ENCODE assay signal across 1 cellular context in genomic region chr6:45923831-45924391, GRCh38.
TF ChIP-seq lines count a peak whose summit lies in the region.

No MANE protein-coding gene starts in this region.

TF ChIP-seq in IMR-90, 13 proteins besides CTCF, POLR2A, EP300 and RAD21 (continued from another document):
- no peak for TF ChIP-seq USF2 (IDR thresholded peaks at IDR 0.05; ENCODE audit: low read depth, low read length)
